In the genomic region with DNA sequence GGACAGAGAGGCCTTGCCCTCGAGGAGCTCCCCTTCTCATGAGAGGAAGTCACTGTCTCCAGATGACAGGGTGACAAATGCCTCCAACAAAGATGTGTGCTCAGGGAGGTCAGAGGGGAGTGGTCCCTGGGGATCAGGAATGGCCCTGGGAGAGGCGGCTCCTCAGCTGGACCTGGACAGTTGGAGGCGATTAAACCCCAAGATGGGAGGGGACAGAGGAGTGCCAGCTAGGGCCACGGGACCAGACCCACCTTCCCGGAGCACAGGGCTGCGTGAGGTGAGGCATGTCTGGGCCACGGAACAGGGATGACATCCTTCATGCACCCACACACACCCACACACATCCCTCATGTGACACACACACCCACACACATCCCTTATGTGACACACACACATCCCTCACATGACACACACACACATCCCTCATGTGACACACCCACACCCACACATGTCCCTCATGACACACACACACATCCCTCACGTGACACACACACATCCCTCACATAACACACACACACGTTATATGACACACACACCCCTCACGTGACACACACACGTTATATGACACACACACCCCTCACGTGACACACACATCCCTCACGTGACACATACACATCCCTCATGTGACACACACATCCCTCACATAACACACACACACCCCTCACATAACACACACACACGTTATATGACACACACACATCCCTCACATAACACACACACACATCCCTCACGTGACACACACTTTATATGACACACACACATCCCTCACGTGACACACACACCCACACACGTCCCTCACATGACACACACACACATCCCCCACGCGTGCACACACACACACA, we compare ENCODE assay signal across 1 cellular context.
TF ChIP-seq lines count a peak whose summit lies in the region.

No MANE protein-coding gene starts in this region.

TF ChIP-seq in GM12878, 131 proteins besides CTCF, POLR2A, EP300 and RAD21:
- TF ChIP-seq, protein P1, sequence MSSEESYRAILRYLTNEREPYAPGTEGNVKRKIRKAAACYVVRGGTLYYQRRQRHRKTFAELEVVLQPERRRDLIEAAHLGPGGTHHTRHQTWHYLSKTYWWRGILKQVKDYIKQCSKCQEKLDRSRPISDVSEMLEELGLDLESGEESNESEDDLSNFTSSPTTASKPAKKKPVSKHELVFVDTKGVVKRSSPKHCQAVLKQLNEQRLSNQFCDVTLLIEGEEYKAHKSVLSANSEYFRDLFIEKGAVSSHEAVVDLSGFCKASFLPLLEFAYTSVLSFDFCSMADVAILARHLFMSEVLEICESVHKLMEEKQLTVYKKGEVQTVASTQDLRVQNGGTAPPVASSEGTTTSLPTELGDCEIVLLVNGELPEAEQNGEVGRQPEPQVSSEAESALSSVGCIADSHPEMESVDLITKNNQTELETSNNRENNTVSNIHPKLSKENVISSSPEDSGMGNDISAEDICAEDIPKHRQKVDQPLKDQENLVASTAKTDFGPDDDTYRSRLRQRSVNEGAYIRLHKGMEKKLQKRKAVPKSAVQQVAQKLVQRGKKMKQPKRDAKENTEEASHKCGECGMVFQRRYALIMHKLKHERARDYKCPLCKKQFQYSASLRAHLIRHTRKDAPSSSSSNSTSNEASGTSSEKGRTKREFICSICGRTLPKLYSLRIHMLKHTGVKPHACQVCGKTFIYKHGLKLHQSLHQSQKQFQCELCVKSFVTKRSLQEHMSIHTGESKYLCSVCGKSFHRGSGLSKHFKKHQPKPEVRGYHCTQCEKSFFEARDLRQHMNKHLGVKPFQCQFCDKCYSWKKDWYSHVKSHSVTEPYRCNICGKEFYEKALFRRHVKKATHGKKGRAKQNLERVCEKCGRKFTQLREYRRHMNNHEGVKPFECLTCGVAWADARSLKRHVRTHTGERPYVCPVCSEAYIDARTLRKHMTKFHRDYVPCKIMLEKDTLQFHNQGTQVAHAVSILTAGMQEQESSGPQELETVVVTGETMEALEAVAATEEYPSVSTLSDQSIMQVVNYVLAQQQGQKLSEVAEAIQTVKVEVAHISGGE (CRISPR knock-in tag; IDR thresholded peaks at IDR 0.05), result no peak
- peak in 1 of 2 experiments; percentile 75; a peak in 3 of 4 replicates for TF ChIP-seq BHLHE40 (IDR thresholded peaks at IDR 0.05; ENCODE audit: borderline replicate concordance in 1 of 2, low read depth in 2 of 2, low read length in 1 of 2)
- 0 out of 2 replicates have a peak, but pooled peaks have one; percentile 36 for TF ChIP-seq TCF3 (IDR thresholded peaks at IDR 0.05; ENCODE audit: borderline replicate concordance, insufficient read depth, low read depth, low read length)
- TF ChIP-seq ATF7 (IDR thresholded peaks at IDR 0.05; ENCODE audit: low read depth), result peak; percentile 14; the same call in 1 of the 2 replicates
- TF ChIP-seq POLR2AphosphoS2 (IDR thresholded peaks at IDR 0.05; ENCODE audit: low read depth, low read length), result no peak
- TF ChIP-seq, protein P2, sequence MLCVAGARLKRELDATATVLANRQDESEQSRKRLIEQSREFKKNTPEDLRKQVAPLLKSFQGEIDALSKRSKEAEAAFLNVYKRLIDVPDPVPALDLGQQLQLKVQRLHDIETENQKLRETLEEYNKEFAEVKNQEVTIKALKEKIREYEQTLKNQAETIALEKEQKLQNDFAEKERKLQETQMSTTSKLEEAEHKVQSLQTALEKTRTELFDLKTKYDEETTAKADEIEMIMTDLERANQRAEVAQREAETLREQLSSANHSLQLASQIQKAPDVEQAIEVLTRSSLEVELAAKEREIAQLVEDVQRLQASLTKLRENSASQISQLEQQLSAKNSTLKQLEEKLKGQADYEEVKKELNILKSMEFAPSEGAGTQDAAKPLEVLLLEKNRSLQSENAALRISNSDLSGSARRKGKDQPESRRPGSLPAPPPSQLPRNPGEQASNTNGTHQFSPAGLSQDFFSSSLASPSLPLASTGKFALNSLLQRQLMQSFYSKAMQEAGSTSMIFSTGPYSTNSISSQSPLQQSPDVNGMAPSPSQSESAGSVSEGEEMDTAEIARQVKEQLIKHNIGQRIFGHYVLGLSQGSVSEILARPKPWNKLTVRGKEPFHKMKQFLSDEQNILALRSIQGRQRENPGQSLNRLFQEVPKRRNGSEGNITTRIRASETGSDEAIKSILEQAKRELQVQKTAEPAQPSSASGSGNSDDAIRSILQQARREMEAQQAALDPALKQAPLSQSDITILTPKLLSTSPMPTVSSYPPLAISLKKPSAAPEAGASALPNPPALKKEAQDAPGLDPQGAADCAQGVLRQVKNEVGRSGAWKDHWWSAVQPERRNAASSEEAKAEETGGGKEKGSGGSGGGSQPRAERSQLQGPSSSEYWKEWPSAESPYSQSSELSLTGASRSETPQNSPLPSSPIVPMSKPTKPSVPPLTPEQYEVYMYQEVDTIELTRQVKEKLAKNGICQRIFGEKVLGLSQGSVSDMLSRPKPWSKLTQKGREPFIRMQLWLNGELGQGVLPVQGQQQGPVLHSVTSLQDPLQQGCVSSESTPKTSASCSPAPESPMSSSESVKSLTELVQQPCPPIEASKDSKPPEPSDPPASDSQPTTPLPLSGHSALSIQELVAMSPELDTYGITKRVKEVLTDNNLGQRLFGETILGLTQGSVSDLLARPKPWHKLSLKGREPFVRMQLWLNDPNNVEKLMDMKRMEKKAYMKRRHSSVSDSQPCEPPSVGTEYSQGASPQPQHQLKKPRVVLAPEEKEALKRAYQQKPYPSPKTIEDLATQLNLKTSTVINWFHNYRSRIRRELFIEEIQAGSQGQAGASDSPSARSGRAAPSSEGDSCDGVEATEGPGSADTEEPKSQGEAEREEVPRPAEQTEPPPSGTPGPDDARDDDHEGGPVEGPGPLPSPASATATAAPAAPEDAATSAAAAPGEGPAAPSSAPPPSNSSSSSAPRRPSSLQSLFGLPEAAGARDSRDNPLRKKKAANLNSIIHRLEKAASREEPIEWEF (IDR thresholded peaks at IDR 0.05; ENCODE audit: insufficient replicate concordance, low read depth, low read length), result no peak
- no peak for TF ChIP-seq ZNF217 (IDR thresholded peaks at IDR 0.05)
- TF ChIP-seq, protein P3, sequence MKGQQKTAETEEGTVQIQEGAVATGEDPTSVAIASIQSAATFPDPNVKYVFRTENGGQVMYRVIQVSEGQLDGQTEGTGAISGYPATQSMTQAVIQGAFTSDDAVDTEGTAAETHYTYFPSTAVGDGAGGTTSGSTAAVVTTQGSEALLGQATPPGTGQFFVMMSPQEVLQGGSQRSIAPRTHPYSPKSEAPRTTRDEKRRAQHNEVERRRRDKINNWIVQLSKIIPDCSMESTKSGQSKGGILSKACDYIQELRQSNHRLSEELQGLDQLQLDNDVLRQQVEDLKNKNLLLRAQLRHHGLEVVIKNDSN (IDR thresholded peaks at IDR 0.05; ENCODE audit: borderline replicate concordance, extremely low read length, insufficient read depth, low read depth, low read length), result peak; percentile 55
- TF ChIP-seq PAX5 (IDR thresholded peaks at IDR 0.05; ENCODE audit: borderline replicate concordance, low read depth, low read length), result no peak
- TF ChIP-seq, protein P4, sequence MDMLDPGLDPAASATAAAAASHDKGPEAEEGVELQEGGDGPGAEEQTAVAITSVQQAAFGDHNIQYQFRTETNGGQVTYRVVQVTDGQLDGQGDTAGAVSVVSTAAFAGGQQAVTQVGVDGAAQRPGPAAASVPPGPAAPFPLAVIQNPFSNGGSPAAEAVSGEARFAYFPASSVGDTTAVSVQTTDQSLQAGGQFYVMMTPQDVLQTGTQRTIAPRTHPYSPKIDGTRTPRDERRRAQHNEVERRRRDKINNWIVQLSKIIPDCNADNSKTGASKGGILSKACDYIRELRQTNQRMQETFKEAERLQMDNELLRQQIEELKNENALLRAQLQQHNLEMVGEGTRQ (IDR thresholded peaks at IDR 0.05; ENCODE audit: borderline replicate concordance, low read depth, low read length), result peak; percentile 9; the same call in 1 of the 2 replicates
- peak; percentile 80 for TF ChIP-seq RAD51 (IDR thresholded peaks at IDR 0.05)
- peak; percentile 50; the same call in 1 of the 2 replicates for TF ChIP-seq NFIC (IDR thresholded peaks at IDR 0.05; ENCODE audit: low read depth, low read length)
- TF ChIP-seq, protein P5, sequence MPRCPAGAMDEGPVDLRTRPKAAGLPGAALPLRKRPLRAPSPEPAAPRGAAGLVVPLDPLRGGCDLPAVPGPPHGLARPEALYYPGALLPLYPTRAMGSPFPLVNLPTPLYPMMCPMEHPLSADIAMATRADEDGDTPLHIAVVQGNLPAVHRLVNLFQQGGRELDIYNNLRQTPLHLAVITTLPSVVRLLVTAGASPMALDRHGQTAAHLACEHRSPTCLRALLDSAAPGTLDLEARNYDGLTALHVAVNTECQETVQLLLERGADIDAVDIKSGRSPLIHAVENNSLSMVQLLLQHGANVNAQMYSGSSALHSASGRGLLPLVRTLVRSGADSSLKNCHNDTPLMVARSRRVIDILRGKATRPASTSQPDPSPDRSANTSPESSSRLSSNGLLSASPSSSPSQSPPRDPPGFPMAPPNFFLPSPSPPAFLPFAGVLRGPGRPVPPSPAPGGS (IDR thresholded peaks at IDR 0.05; ENCODE audit: borderline replicate concordance, insufficient read depth, low read depth, low read length, poor library complexity, severe bottlenecking), result peak; percentile 88
- TF ChIP-seq JUND (IDR thresholded peaks at IDR 0.05; ENCODE audit: low read depth, low read length), result no peak
- TF ChIP-seq, protein P6, sequence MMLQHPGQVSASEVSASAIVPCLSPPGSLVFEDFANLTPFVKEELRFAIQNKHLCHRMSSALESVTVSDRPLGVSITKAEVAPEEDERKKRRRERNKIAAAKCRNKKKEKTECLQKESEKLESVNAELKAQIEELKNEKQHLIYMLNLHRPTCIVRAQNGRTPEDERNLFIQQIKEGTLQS (IDR thresholded peaks at IDR 0.05; ENCODE audit: borderline replicate concordance, extremely low read depth, low read depth, low read length), result 0 out of 2 replicates have a peak, but pooled peaks have one; percentile 4
TF ChIP-seq in GM12878: peak in this region for 9.
